9 cellular contexts compared by ENCODE assay signal in the genomic region with DNA sequence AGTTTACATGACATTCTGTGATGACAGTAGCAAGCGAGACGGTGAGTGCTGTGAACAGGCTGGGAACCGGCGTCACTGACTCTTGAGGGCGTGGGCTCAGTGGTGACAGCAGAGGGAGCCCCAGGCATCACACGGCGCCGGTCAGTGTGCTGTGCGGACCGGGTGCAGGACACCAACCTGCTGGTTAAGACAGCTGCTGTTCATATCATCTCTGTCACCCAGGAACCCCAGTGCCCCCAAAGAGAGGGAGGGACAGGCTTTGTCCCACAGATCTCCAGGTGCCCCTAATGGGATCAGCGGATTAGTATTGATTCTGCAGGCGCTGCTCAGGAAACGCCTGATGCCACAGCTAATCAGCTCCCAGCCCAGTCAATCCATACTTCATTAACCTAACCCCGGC. TPM values are rescaled to one million over a fixed set of nuclear protein-coding genes. Genes with fewer than 3 reads are reported as not detected.
DNase-seq lines count a peak whose midpoint lies in the region; ATAC-seq, FAIRE-seq and TF ChIP-seq lines count a peak whose summit lies in the region.
"Had no signal": no experiment of that assay in that cellular context is flagged by ENCODE, and none has a peak within 500 bp of the region (broad histone marks: within the 10 kb centered on the region; RNA-seq: fewer than 3 reads in every experiment).

No MANE protein-coding gene starts in this region.

- H3K9ac ChIP-seq in kidney (ENCODE audit: low read length in 2 of 2): no peak overlapping the region

- H3K36me3 ChIP-seq in kidney (ENCODE audit: control insufficient read depth in 1 of 2, insufficient read depth in 2 of 2, low read length in 2 of 2): no peaks in the 10 kb centered on the region
- H3K36me3 ChIP-seq in tibial nerve: no peaks in the 10 kb centered on the region

- intact Hi-C loops in Right ventricle myocardium inferior (cut with DNase I): no loop called here
- intact Hi-C loops in right cardiac atrium (cut with DNase I): no loop called here
- intact Hi-C loops in kidney (cut with DNase I): no loop called here

- H3K27me3 ChIP-seq in right cardiac atrium (ENCODE audit: control insufficient read depth, insufficient read depth): no peaks in the 10 kb centered on the region
- no peaks in the 10 kb centered on the region for H3K27me3 ChIP-seq in tibial nerve

- DNase-seq in Right ventricle myocardium inferior (ENCODE audit: missing footprints): peak; percentile 64
- no peak for DNase-seq in right cardiac atrium
- DNase-seq in kidney: no peak
- no peak for DNase-seq in tibial nerve (ENCODE audit: low spot score in 2 of 2)
- no peak for DNase-seq in NCI-H510A treated with DMSO at 0.1 percent for 48 hours (lab: John Stamatoyannopoulos, UW)
- no peak for DNase-seq in mesothelial cell of epicardium (ENCODE audit: low spot score in 2 of 2, unreplicated experiment in 2 of 2)
- no peak for DNase-seq in NCI-H2107 (lab: John Stamatoyannopoulos, UW)
- DNase-seq: activated gamma-delta T cell treated with Interleukin-2 at 50 U/mL for 16 hours had no signal

- H3K4me3 ChIP-seq in right cardiac atrium (ENCODE audit: low read length) (no peak overlapping the region), kidney (ENCODE audit: low read length in 2 of 2) (no peak overlapping the region), tibial nerve (no peak overlapping the region)

- TF ChIP-seq CTCF in VCaP (conservative IDR thresholded peaks at IDR 0.05): peak; percentile 88
- TF ChIP-seq CTCF in kidney (IDR thresholded peaks at IDR 0.05; ENCODE audit: borderline replicate concordance, extremely low read depth, insufficient read depth): peak; percentile 37
- peak in 4 of 5 experiments; percentile 18 to 42 (median 28) for TF ChIP-seq CTCF in tibial nerve (IDR thresholded peaks at IDR 0.05)
- TF ChIP-seq CTCF in mesothelial cell of epicardium (IDR thresholded peaks at IDR 0.05; ENCODE audit: unreplicated experiment): no peak

- ATAC-seq in Right ventricle myocardium inferior (peak; percentile 40), right cardiac atrium (no peak)

- FAIRE-seq in kidney (lab: Jason Lieb, UNC): no peak

- no peaks in the 10 kb centered on the region for H3K9me3 ChIP-seq in right cardiac atrium (ENCODE audit: control insufficient read depth, low read length)
- no peaks in the 10 kb centered on the region for H3K9me3 ChIP-seq in kidney (ENCODE audit: control insufficient read depth in 1 of 2, low read length in 2 of 2)
- no peaks in the 10 kb centered on the region for H3K9me3 ChIP-seq in tibial nerve

- no peak overlapping the region for H3K27ac ChIP-seq in right cardiac atrium (ENCODE audit: low read length)
- H3K27ac ChIP-seq in VCaP: peak overlapping the region; percentile 25; the same call in 1 of the 2 replicates
- no peak overlapping the region for H3K27ac ChIP-seq in kidney (ENCODE audit: low read depth in 2 of 2, low read length in 2 of 2)
- no peak overlapping the region for H3K27ac ChIP-seq in tibial nerve

- no peak overlapping the region for H3K27ac Mint-ChIP-seq in mesothelial cell of epicardium

- no peaks in the 10 kb centered on the region for H3K4me1 Mint-ChIP-seq in mesothelial cell of epicardium

- H3K36me3 Mint-ChIP-seq in mesothelial cell of epicardium: no peaks in the 10 kb centered on the region

- TF ChIP-seq EP300 in tibial nerve (IDR thresholded peaks at IDR 0.05): no peak

- H3K4me3 Mint-ChIP-seq in mesothelial cell of epicardium: no peak overlapping the region

- WGBS in right cardiac atrium: 32% methylated on average over 14 of the region's 14 CpGs
- WGBS in tibial nerve, 2 donors: 42 to 49% methylated on average over 9 to 14 of the region's 14 CpGs

- no peak for TF ChIP-seq POLR2A in tibial nerve (IDR thresholded peaks at IDR 0.05)

- H3K4me1 ChIP-seq in right cardiac atrium (ENCODE audit: control insufficient read depth, insufficient read depth, low read length) (no peaks in the 10 kb centered on the region), kidney (ENCODE audit: control insufficient read depth in 1 of 2, insufficient read depth in 1 of 2, low read depth in 1 of 2, low read length in 2 of 2) (no peaks in the 10 kb centered on the region), tibial nerve (peaks cover 0 to 12% (median 0%) of the 10 kb centered on the region in 4 donors)

- no peaks in the 10 kb centered on the region for H3K9me3 Mint-ChIP-seq in mesothelial cell of epicardium

- peaks cover 14% of the 10 kb centered on the region for H3K27me3 Mint-ChIP-seq in mesothelial cell of epicardium (ENCODE audit: low read depth)

RNA-seq across cellular contexts. Expression of gene B3GAT1, which starts 18.4 kb away (rescaled TPM):
- 0.16 TPM for total RNA-seq in Right ventricle myocardium inferior
- under 1 TPM in 3 of 4 donors, not detected in 1; 0.08 to 0.32 (median 0.29) TPM for total RNA-seq in right cardiac atrium
- 0.18 TPM for polyA plus RNA-seq in right cardiac atrium
- total RNA-seq in kidney: 3.7 TPM
- 0.82 TPM for polyA plus RNA-seq in kidney (ENCODE audit: insufficient read depth, low read depth, low replicate concordance)
- 10 to 100 TPM in 2 of 4 donors, 1 to 10 TPM in 2; 6.6 to 18.0 (median 9.1) TPM for total RNA-seq in tibial nerve
- total RNA-seq in mesothelial cell of epicardium: 1.4 to 1.5 TPM (median 1.5 TPM) in 3 replicates
